Comparison of ENCODE assay signal across 16 cellular contexts in the genomic region with DNA sequence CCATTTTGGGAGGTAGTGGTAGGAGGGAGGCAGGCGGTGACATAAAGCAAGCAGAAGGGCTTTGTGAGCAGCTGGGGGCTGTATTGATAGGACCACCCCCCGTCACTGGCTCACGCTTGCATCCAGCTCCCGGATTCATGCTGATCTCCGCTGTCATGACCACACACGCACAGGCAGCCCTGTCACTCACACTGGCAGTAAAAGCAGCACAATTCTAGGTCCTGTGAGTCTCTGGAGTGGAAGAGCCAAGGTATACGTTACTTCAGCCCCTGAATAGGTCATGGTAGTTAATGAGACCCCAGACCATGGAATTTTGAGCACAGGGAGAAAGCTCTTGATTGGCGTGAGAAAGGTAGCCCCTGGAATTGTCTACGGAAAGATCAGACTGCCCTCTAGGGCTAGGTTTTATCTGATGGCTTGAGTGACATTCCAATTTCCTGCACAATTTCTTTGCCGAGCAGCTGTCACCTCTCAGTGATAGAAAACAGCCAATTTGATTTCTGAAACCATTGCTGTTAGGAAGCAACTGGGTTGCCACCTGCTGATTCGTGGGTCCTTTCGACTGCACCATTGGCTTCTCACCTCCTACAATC. TPM values are rescaled to one million over a fixed set of nuclear protein-coding genes. Genes with fewer than 3 reads are reported as not detected.
"Had no signal": no experiment of that assay in that cellular context is flagged by ENCODE, and none has a peak within 500 bp of the region (broad histone marks: within the 10 kb centered on the region; RNA-seq: fewer than 3 reads in every experiment).

No MANE protein-coding gene starts in this region.

- H3K36me3 ChIP-seq: brain microvascular endothelial cell, left ventricle myocardium inferior had no signal

- DNase-seq: activated CD4-positive, CD25-positive, alpha-beta regulatory T cell treated with anti-CD3 and anti-CD28 coated beads, Interleukin-2, amount 50 U/mL, for 72 hours; activated naive CD4-positive, alpha-beta T cell; activated T-cell treated with anti-CD3 and anti-CD28 coated beads for 4 hours; anterior cingulate cortex; brain microvascular endothelial cell; glutamatergic neuron; hypothalamus; left ventricle myocardium inferior; naive B cell had no signal

- H3K27ac ChIP-seq: brain microvascular endothelial cell, coronary artery, foreskin keratinocyte, left ventricle myocardium inferior had no signal

- H3K4me1 Mint-ChIP-seq: central memory CD8-positive, alpha-beta T cell had no signal

- H3K27me3 ChIP-seq: brain microvascular endothelial cell had no signal

- H3K9me3 ChIP-seq: left ventricle myocardium inferior had no signal

- H3K4me1 ChIP-seq: foreskin keratinocyte, left ventricle myocardium inferior had no signal

- H3K4me3 Mint-ChIP-seq: central memory CD8-positive, alpha-beta T cell; naive B cell; stimulated activated effector memory CD8-positive, alpha-beta T cell treated with anti-CD3 and anti-CD28 coated beads, Interleukin-12 subunit alpha, Interleukin-12 subunit beta, amount 100 ng/mL, for 72 hours had no signal

- H3K27ac Mint-ChIP-seq: naive B cell; stimulated activated effector memory CD8-positive, alpha-beta T cell treated with anti-CD3 and anti-CD28 coated beads, Interleukin-12 subunit alpha, Interleukin-12 subunit beta, amount 100 ng/mL, for 72 hours had no signal

- H3K36me3 Mint-ChIP-seq: naive B cell; stimulated activated effector memory CD8-positive, alpha-beta T cell treated with anti-CD3 and anti-CD28 coated beads, Interleukin-12 subunit alpha, Interleukin-12 subunit beta, amount 100 ng/mL, for 72 hours had no signal

- FAIRE-seq: urothelium cell line had no signal

- H3K9me3 Mint-ChIP-seq: central memory CD8-positive, alpha-beta T cell; naive B cell; stimulated activated effector memory CD8-positive, alpha-beta T cell treated with anti-CD3 and anti-CD28 coated beads, Interleukin-12 subunit alpha, Interleukin-12 subunit beta, amount 100 ng/mL, for 72 hours had no signal

- H3K4me3 ChIP-seq: coronary artery, left ventricle myocardium inferior had no signal

- ATAC-seq: foreskin keratinocyte; stimulated activated effector memory CD8-positive, alpha-beta T cell treated with anti-CD3 and anti-CD28 coated beads, Interleukin-12 subunit alpha, Interleukin-12 subunit beta, amount 100 ng/mL, for 72 hours had no signal

RNA-seq across cellular contexts. Expression of a gene that starts 5.4 kb away (rescaled TPM):
- total RNA-seq: foreskin keratinocyte, kidney epithelial cell, left ventricle myocardium inferior, renal cortical epithelial cell had no signal
- polyA plus RNA-seq: foreskin keratinocyte had no signal
